Comparison of ENCODE assay signal across 13 cellular contexts in the genomic region with DNA sequence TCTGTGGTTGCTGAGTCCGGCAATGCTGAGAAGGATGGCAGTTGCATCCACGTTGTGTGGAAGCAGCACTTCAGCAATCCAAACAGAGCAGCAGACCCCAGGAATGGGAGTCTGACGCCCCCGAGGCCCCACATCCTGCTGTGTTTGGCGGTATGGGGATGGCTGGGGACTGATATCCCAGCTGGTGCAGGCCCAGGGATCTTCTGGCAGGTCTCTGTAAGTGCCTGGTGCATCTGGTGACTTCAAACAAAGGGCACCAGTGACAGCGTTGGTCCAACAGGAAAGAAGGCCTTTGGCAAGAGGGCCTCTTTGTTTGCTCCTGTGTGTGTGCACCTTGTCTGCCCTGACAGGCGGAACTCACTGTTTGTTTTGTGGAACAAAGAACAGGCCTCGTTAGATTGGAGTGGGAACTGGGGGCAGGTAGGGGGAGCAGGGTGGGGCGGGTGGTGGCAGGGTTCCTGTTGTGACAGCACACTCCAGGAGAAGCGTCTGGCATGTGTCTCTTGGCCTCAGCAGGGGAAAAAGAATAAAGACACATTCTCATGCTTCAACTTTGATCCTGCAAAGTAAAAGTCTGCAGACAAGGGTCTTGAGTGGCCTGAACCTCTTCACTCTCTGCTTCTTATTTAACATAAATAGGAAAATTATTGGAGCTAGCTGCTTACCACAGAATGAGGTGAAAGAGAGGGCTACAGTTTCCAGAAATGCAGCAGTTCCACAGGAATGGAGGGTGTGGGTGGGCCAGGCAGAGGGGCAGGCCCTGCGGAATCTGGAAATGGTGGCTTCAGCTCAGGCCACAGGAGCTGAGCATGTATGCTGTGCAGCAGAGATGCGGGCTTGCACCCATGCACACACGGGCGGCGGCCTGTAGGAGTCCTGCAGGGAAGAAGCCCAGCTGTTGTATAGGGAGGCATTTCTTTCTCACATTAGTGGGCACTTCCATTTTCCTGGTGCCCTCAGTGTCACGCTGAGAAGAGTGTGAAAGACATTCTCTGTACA.
DNase-seq lines count a peak whose midpoint lies in the region; ATAC-seq and TF ChIP-seq lines count a peak whose summit lies in the region.
"Had no signal": no experiment of that assay in that cellular context is flagged by ENCODE, and none has a peak within 500 bp of the region (broad histone marks: within the 10 kb centered on the region; RNA-seq: fewer than 3 reads in every experiment).

No MANE protein-coding gene starts in this region.

- no peak overlapping the region for H2BK120ac ChIP-seq in H9 (ENCODE audit: low read depth, low read length, poor library complexity, severe bottlenecking)

- H3K4me2 ChIP-seq in smooth muscle cell (peak overlapping the region; percentile 11), H9 (ENCODE audit: insufficient read depth, insufficient read length, low read length) (no peak overlapping the region)

- peaks cover 22 to 25% of the 10 kb centered on the region in 2 experiments for H3K4me1 Mint-ChIP-seq in H9

- H3K14ac ChIP-seq in H9 (ENCODE audit: insufficient read depth, low read length): no peak overlapping the region

- H3K27ac Mint-ChIP-seq in H9: peak overlapping the region in 1 of 3 experiments; percentile 65; a peak in 1 of 7 replicates

- no peak overlapping the region for H3K18ac ChIP-seq in H9 (ENCODE audit: insufficient read length, low read depth, low read length)

- ATAC-seq in left ventricle myocardium superior: peak; percentile 89
- no peak for ATAC-seq in HG02852 (IDR thresholded peaks at IDR 0.05; ENCODE audit: unreplicated experiment)
- no peak for ATAC-seq in HG02884 (IDR thresholded peaks at IDR 0.05; ENCODE audit: unreplicated experiment)
- ATAC-seq: gastrocnemius medialis, sciatic nerve had no signal

- no peak overlapping the region for H2AK5ac ChIP-seq in H9 (ENCODE audit: insufficient read length, low read length)

- H2BK20ac ChIP-seq in H9 (ENCODE audit: low read depth, low read length, poor library complexity, severe bottlenecking): no peak overlapping the region

- H3K36me3 ChIP-seq in smooth muscle cell (ENCODE audit: low read depth): no peaks in the 10 kb centered on the region
- H3K36me3 ChIP-seq: gastrocnemius medialis had no signal

- H3K27ac ChIP-seq in smooth muscle cell (ENCODE audit: low read depth) (peak overlapping the region; percentile 11), H9 (ENCODE audit: insufficient read length, low read depth, low read length) (no peak overlapping the region)
- H3K27ac ChIP-seq: gastrocnemius medialis had no signal

- H3K4me3 Mint-ChIP-seq in H9: no peak overlapping the region

- no peaks in the 10 kb centered on the region for H3K79me1 ChIP-seq in H9 (ENCODE audit: insufficient read depth, low read depth, low read length, poor library complexity, severe bottlenecking)

- H3K9me3 Mint-ChIP-seq in H9: no peaks in the 10 kb centered on the region

- H3K27me3 Mint-ChIP-seq in H9 (ENCODE audit: low read depth): 0 out of 2 replicates have a peak, but pooled peaks cover 1% of the 10 kb centered on the region

- H3K4me3 ChIP-seq in LNCaP clone FGC (ENCODE audit: low read depth, low read length): no peak overlapping the region
- H3K4me3 ChIP-seq in smooth muscle cell: no peak overlapping the region
- H3K4me3 ChIP-seq: gastrocnemius medialis had no signal

- H3F3A ChIP-seq in smooth muscle cell (ENCODE audit: low read depth): no peaks in the 10 kb centered on the region

- no peak overlapping the region for H4K5ac ChIP-seq in H9 (ENCODE audit: insufficient read length, low read depth, low read length)

- H2BK5ac ChIP-seq in H9 (ENCODE audit: insufficient read length, low read length): no peak overlapping the region

- H3K4me1 ChIP-seq in smooth muscle cell (ENCODE audit: low read depth): peaks cover 11% of the 10 kb centered on the region
- no peaks in the 10 kb centered on the region for H3K4me1 ChIP-seq in H9 (ENCODE audit: insufficient read depth, low read length)
- H3K4me1 ChIP-seq: gastrocnemius medialis had no signal

- no peaks in the 10 kb centered on the region for H4K20me1 ChIP-seq in smooth muscle cell (ENCODE audit: low read depth)
- no peaks in the 10 kb centered on the region for H4K20me1 ChIP-seq in H9 (ENCODE audit: control insufficient read depth, insufficient read depth, insufficient read length)

- no peak overlapping the region for H4K91ac ChIP-seq in H9 (ENCODE audit: insufficient read length, low read depth, low read length)

- H2BK15ac ChIP-seq in H9 (ENCODE audit: low read depth, low read length): no peak overlapping the region

- H3K4ac ChIP-seq in H9 (ENCODE audit: low read depth, low read length): no peak overlapping the region

- H3K79me2 ChIP-seq in smooth muscle cell (ENCODE audit: low read depth) (no peaks in the 10 kb centered on the region), H9 (ENCODE audit: insufficient read depth, low read length) (no peaks in the 10 kb centered on the region)

- H3K23me2 ChIP-seq in H9 (ENCODE audit: insufficient read length, low read depth, low read length, poor library complexity, severe bottlenecking): no peaks in the 10 kb centered on the region

- no peak overlapping the region for H3K23ac ChIP-seq in H9 (ENCODE audit: insufficient read length, low read depth, low read length)

- TF ChIP-seq CTCF in LNCaP clone FGC (IDR thresholded peaks at IDR 0.05; ENCODE audit: control insufficient read depth, extremely low read depth, insufficient read depth) (no peak), smooth muscle cell (IDR thresholded peaks at IDR 0.05; ENCODE audit: borderline replicate concordance, insufficient read depth, poor library complexity, severe bottlenecking) (no peak), H9 (conservative IDR thresholded peaks at IDR 0.05) (no peak)

- peaks cover 0 to 3% (median 0%) of the 10 kb centered on the region in 3 experiments; a peak in 3 of 7 replicates for H3K36me3 Mint-ChIP-seq in H9 (ENCODE audit: insufficient read depth in 1 of 3, low read depth in 3 of 3)

- intact Hi-C loops in left ventricle myocardium superior (cut with micrococcal nuclease): no loop called here

- H2BK12ac ChIP-seq in H9 (ENCODE audit: insufficient read length, low read depth, low read length): no peak overlapping the region

- H3K27me3 ChIP-seq in smooth muscle cell (ENCODE audit: low read depth): no peaks in the 10 kb centered on the region
- no peaks in the 10 kb centered on the region for H3K27me3 ChIP-seq in H9 (ENCODE audit: insufficient read depth, low read length)
- H3K27me3 ChIP-seq: gastrocnemius medialis had no signal

- no peak overlapping the region for H3K56ac ChIP-seq in H9 (ENCODE audit: insufficient read length, low read depth, low read length)

- H4K8ac ChIP-seq in H9 (replicated peaks; ENCODE audit: insufficient read length, low read depth, low read length): no peak overlapping the region

- H3K9ac ChIP-seq in smooth muscle cell (ENCODE audit: low read depth): no peak overlapping the region
- no peak overlapping the region for H3K9ac ChIP-seq in H9 (ENCODE audit: extremely low read depth, insufficient read length, low read length)

- DNase-seq in LNCaP clone FGC (ENCODE audit: low read depth) (peak; percentile 83), NCI-H526 treated with DMSO at 0.1 percent for 48 hours (lab: John Stamatoyannopoulos, UW) (peak; percentile 4), left ventricle myocardium superior (peak; percentile 54), smooth muscle cell (lab: John Stamatoyannopoulos, UW; ENCODE audit: unreplicated experiment) (no peak), H9 (no peak), midbrain (lab: John Stamatoyannopoulos, UW) (no peak)
- DNase-seq: activated CD8-positive, alpha-beta memory T cell treated with anti-CD3 and anti-CD28 coated beads for 24 hours; activated naive CD4-positive, alpha-beta T cell treated with anti-CD3 and anti-CD28 coated beads, Interleukin-2, amount 50 U/mL, for 16 hours; gastrocnemius medialis; NCI-H524 had no signal

- H3T11ph ChIP-seq in H9 (ENCODE audit: low read length): no peak overlapping the region

- H2AFZ ChIP-seq in smooth muscle cell (ENCODE audit: low read depth): no peak overlapping the region
- no peak overlapping the region for H2AFZ ChIP-seq in H9 (ENCODE audit: low read length)

- H3K9me3 ChIP-seq in smooth muscle cell (replicated peaks; ENCODE audit: low read depth) (no peaks in the 10 kb centered on the region), H9 (ENCODE audit: control insufficient read depth, low read depth, low read length) (no peaks in the 10 kb centered on the region)
- H3K9me3 ChIP-seq: gastrocnemius medialis had no signal

- 63% methylated on average over 16 of the region's 16 CpGs for WGBS in smooth muscle cell (ENCODE audit: low lambda C conversion rate)
- WGBS in H9 (ENCODE audit: extremely low coverage, insufficient read length, low lambda C conversion rate): no CpG with 5 or more reads among the region's 16 CpGs

Comparison
In these comparisons a context has a peak if more than half of its experiments do, and no peak if none do; other contexts are left out.
1. DNase-seq: peak in LNCaP clone FGC (single experiment), NCI-H526 treated with DMSO at 0.1 percent for 48 hours (single experiment) and left ventricle myocardium superior (single experiment); none in smooth muscle cell (single experiment), H9 (single experiment) and midbrain (single experiment).